8 cellular contexts compared by ENCODE assay signal in the genomic region with DNA sequence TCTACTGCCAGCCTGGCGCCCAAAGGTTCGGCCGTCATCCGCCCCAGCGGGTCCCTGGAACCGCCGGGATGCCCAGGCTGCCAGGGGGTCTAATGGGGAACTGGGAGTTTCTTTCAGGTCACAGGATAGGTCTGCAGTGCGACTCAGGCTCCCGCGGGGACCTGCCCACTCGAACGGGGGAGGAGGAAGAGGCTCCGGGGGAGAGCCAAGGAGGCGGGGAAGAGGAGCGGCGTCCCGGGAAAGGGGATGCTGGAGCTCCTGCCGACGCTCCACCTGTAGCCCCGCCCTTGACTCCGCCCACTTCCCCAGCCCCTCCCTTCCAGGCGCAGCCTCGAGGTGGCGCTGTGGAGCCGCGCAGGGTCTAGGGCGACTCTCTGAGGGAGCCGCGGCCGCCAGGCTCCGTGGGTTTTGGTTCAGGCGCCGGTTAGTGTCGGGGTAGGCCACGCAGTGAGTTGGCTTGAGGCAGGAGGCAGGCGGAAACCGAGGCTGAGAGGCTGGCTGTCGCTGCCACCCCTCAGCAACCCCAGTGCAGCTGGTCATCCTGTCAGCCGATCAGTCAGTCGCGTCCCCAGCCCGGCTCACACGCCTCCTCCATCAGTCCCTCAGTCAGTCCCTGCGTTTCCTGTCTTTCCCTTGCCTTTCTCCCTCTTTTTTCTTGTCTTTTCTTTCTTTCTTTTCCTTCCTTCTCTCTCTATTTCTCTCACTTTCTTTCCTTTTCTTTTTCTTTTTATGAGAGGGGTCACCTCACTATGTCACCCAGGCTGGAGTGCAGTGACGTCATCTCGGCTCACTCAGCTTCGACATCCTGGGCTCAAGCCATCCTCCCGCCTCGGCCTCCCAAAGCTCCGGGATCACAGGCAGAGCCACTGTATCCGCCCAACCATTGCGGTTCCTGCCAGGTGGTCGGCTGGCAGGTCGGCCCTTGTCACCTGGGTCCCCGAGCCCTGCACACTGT. TPM values are rescaled to one million over a fixed set of nuclear protein-coding genes. Genes with fewer than 3 reads are reported as not detected.
DNase-seq lines count a peak whose midpoint lies in the region; ATAC-seq and TF ChIP-seq lines count a peak whose summit lies in the region.

No MANE protein-coding gene starts in this region.

- peak; percentile 66 to 83 for TF ChIP-seq RAD21 in liver (IDR thresholded peaks at IDR 0.05)

- DNase-seq in NCI-H510A (lab: John Stamatoyannopoulos, UW), result peak; percentile 30
- DNase-seq in activated CD4-positive, alpha-beta T cell treated with anti-CD3 and anti-CD28 coated beads, Interleukin-2, amount 50 U/mL, for 24 hours (ENCODE audit: low read depth in 1 of 2, low spot score in 1 of 2), result peak; percentile 71 to 87
- DNase-seq in stimulated activated CD4-positive, alpha-beta T cell treated with anti-CD3 and anti-CD28 coated beads, Interleukin-4, amount 100 ng/mL, for 1 hour, result peak; percentile 83

- peak overlapping the region; percentile 71 for H3K4me3 Mint-ChIP-seq in dendritic cell treated with granulocyte-macrophage colony-stimulating factor and Interleukin-4, amounts not matched to agents 40 ng/mL and 50 ng/mL, for 4 days

- H3K4me3 ChIP-seq in liver (ENCODE audit: low read depth in 1 of 3, low read length in 3 of 3), result peak overlapping the region; percentile 41 to 47 (median 41)

- H3K36me3 Mint-ChIP-seq in dendritic cell treated with granulocyte-macrophage colony-stimulating factor and Interleukin-4, amounts not matched to agents 40 ng/mL and 50 ng/mL, for 4 days (ENCODE audit: low read depth), result no peaks in the 10 kb centered on the region

- H3K36me3 ChIP-seq in liver (ENCODE audit: control insufficient read depth in 4 of 4, insufficient read depth in 3 of 4, low read depth in 1 of 4, low read length in 3 of 4), result no peaks in the 10 kb centered on the region

- no peaks in the 10 kb centered on the region for H3K27me3 ChIP-seq in liver (ENCODE audit: control insufficient read depth in 4 of 4, insufficient read depth in 4 of 4, low read length in 3 of 4)

- no peaks in the 10 kb centered on the region for H3K9me3 Mint-ChIP-seq in dendritic cell treated with granulocyte-macrophage colony-stimulating factor and Interleukin-4, amounts not matched to agents 40 ng/mL and 50 ng/mL, for 4 days

- TF ChIP-seq CTCF in GM12873 (IDR thresholded peaks at IDR 0.05; ENCODE audit: insufficient read depth, low read depth, low read length, missing control alignments) (peak; percentile 97), liver (IDR thresholded peaks at IDR 0.05; ENCODE audit: low read depth, low read length, missing input control) (peak; percentile 90)

- ATAC-seq in HG03103 (IDR thresholded peaks at IDR 0.05; ENCODE audit: low read depth, unreplicated experiment) (peak; percentile 43), HG03159 (IDR thresholded peaks at IDR 0.05; ENCODE audit: unreplicated experiment) (no peak)

- peak overlapping the region in 1 of 2 donors; percentile 50 for H3K9ac ChIP-seq in liver (ENCODE audit: low read depth in 1 of 2, low read length in 2 of 2)

- H3K4me1 ChIP-seq in liver (ENCODE audit: control insufficient read depth in 4 of 4, insufficient read depth in 4 of 4, low read length in 3 of 4), result peaks cover 3 to 16% (median 11%) of the 10 kb centered on the region in 4 donors

- H3K27ac Mint-ChIP-seq in dendritic cell treated with granulocyte-macrophage colony-stimulating factor and Interleukin-4, amounts not matched to agents 40 ng/mL and 50 ng/mL, for 4 days, result peak overlapping the region; percentile 42

- intact Hi-C loops in dendritic cell treated with granulocyte-macrophage colony-stimulating factor and Interleukin-4, amounts not matched to agents 40 ng/mL and 50 ng/mL, for 4 days (cut with micrococcal nuclease), result loop anchor here (10.0 kb wide), 1 partner anchor 504 kb away; a partner anchor contains a TSS

- 14% methylated on average over 55 of the region's 55 CpGs for WGBS in liver

- H3K27ac ChIP-seq in liver (ENCODE audit: low read depth in 1 of 2, low read length in 2 of 2), result peak overlapping the region; percentile 9 to 54

- no peaks in the 10 kb centered on the region for H3K9me3 ChIP-seq in liver (ENCODE audit: control insufficient read depth in 4 of 4, low read length in 3 of 4)

- peaks cover 29% of the 10 kb centered on the region for H3K27me3 Mint-ChIP-seq in dendritic cell treated with granulocyte-macrophage colony-stimulating factor and Interleukin-4, amounts not matched to agents 40 ng/mL and 50 ng/mL, for 4 days

- peaks cover 14% of the 10 kb centered on the region for H3K4me1 Mint-ChIP-seq in dendritic cell treated with granulocyte-macrophage colony-stimulating factor and Interleukin-4, amounts not matched to agents 40 ng/mL and 50 ng/mL, for 4 days (ENCODE audit: low read depth)

TF ChIP-seq in liver, 16 proteins besides CTCF, POLR2A, EP300 and RAD21:
- TF ChIP-seq EGR1 (IDR thresholded peaks at IDR 0.05; ENCODE audit: low read depth in 2 of 2) (no peak), SP1 (IDR thresholded peaks at IDR 0.05) (peak; percentile 42)
TF ChIP-seq in liver: peak in this region for 1.

RNA-seq across cellular contexts. Expression of a gene that starts 26.4 kb away (rescaled TPM):
- total RNA-seq in liver, result 10 to 100 TPM; 26.1 to 75.0 TPM
- 10 to 100 TPM; 39.9 to 45.0 TPM for polyA plus RNA-seq in liver

Comparison
In these comparisons a context has a peak if more than half of its experiments do, and no peak if none do; other contexts are left out.
1. DNase-seq: peak in every context shown above with its lines; median percentile 83 in stimulated activated CD4-positive, alpha-beta T cell treated with anti-CD3 and anti-CD28 coated beads, Interleukin-4, amount 100 ng/mL, for 1 hour; 79 in activated CD4-positive, alpha-beta T cell treated with anti-CD3 and anti-CD28 coated beads, Interleukin-2, amount 50 U/mL, for 24 hours; 30 in NCI-H510A.